In the genomic region with DNA sequence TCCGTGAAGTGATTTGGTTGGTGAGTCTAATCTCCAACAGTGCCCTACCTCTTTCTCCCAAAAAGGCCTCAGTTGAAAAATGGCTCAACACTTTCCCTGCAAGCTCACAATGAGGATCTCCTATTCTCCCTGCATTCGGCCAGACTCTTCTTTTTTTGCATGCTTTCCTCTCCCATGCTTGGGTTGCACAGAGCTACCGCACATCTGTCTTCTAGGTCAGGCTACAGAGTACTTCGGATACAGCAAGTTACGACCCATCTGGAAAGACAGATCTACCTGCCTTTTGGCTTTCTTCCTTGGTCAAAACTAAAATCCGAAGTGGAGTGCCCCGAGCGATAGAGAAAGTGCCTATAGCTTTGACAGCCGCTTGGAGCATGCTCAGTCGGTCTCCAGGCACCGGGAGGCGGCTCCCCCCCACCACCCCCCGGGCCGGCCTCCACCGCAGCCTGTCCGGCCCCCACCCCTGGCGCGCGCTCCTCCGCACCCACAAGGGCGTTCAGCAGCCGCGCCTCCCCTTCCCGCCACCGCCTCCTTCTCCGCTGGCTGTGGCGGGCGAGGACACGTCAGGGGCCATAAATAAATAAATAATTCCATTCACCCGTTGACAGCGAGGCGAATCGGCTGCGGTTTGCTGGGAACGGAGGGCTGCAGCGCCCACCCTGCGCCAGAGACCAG, we compare ENCODE assay signal across 8 cellular contexts. TPM values are rescaled to one million over a fixed set of nuclear protein-coding genes. Genes with fewer than 3 reads are reported as not detected.
DNase-seq lines count a peak whose midpoint lies in the region; ATAC-seq and TF ChIP-seq lines count a peak whose summit lies in the region.

A gene with protein sequence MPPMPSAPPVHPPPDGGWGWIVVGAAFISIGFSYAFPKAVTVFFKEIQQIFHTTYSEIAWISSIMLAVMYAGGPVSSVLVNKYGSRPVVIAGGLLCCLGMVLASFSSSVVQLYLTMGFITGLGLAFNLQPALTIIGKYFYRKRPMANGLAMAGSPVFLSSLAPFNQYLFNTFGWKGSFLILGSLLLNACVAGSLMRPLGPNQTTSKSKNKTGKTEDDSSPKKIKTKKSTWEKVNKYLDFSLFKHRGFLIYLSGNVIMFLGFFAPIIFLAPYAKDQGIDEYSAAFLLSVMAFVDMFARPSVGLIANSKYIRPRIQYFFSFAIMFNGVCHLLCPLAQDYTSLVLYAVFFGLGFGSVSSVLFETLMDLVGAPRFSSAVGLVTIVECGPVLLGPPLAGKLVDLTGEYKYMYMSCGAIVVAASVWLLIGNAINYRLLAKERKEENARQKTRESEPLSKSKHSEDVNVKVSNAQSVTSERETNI (plus strand): TSS at position 473 of the 675 bp plus-strand sequence. CDS start 108,773 bp downstream, outside the sequence.

- peak; percentile 70 for ATAC-seq in HG02759 (IDR thresholded peaks at IDR 0.05; ENCODE audit: unreplicated experiment)
- peak; percentile 52 to 65 (median 62) for ATAC-seq in T-cell (replicated peaks in 1 of 4)
- peak; percentile 87 to 95 (median 90) for ATAC-seq in heart right ventricle

- H3K27me3 Mint-ChIP-seq in T-cell (no peaks in the 10 kb centered on the region), type B pancreatic cell (peaks cover 8% of the 10 kb centered on the region)

- no peaks in the 10 kb centered on the region for H3K9me3 Mint-ChIP-seq in T-cell
- no peaks in the 10 kb centered on the region for H3K9me3 Mint-ChIP-seq in type B pancreatic cell

- H3K27ac ChIP-seq in adipose tissue (ENCODE audit: low read depth, low read length) = peak within 1 kb of the TSS; percentile 99
- peak within 1 kb of the TSS; percentile 94 to 99 (median 96) for H3K27ac ChIP-seq in heart right ventricle

- 1% methylated on average over 36 to 37 of the region's 37 CpGs for WGBS in adipose tissue, 3 donors
- 1% methylated on average over 37 of the region's 37 CpGs for WGBS in heart right ventricle, 2 donors

- POLR2A ChIA-PET in T-cell (lab: Charles Lee) = no interaction called here

- peak within 1 kb of the TSS; percentile 92 to 98 (median 95) for H3K4me3 Mint-ChIP-seq in T-cell
- peak within 1 kb of the TSS; percentile 91 for H3K4me3 Mint-ChIP-seq in type B pancreatic cell

- H3K36me3 ChIP-seq in heart right ventricle = no peaks in the 10 kb centered on the region

- DNase-seq in NCI-H1436 (lab: John Stamatoyannopoulos, UW) = peak; percentile 86
- DNase-seq in T-cell = peak; percentile 65 to 84 (median 76)
- DNase-seq in heart right ventricle = peak; percentile 89 to 91
- DNase-seq in posterior cingulate gyrus = peak; percentile 66 to 98 (median 86)
- peak; percentile 81 for DNase-seq in type B pancreatic cell (ENCODE audit: extremely low spot score, unreplicated experiment)

- H3K27me3 ChIP-seq in heart right ventricle = no peaks in the 10 kb centered on the region

- CTCF ChIA-PET in T-cell (lab: Charles Lee) = interaction anchor here (0.8 to 1.2 kb wide), 4 partner anchors 25 to 239 kb away, joined by 3 read pairs; no protein-coding TSS in a partner anchor

- intact Hi-C loops in heart right ventricle (cut with DNase I) (loop anchor here in 6 of 10 donors (5.0 to 10.0 kb wide), 6 partner anchors 67 to 209 kb away; no protein-coding TSS in a partner anchor), posterior cingulate gyrus (cut with DNase I) (loop anchor here (5.0 to 10.0 kb wide), 2 partner anchors 187 to 191 kb away; no protein-coding TSS in a partner anchor)

- H3K36me3 Mint-ChIP-seq in T-cell = peaks cover 4% of the 10 kb centered on the region
- peaks cover 3% of the 10 kb centered on the region for H3K36me3 Mint-ChIP-seq in type B pancreatic cell

- no peaks in the 10 kb centered on the region for H3K9me3 ChIP-seq in heart right ventricle

- peak within 1 kb of the TSS; percentile 95 to 97 for H3K27ac Mint-ChIP-seq in T-cell
- peak within 1 kb of the TSS; percentile 94 for H3K27ac Mint-ChIP-seq in type B pancreatic cell

- peak within 1 kb of the TSS; percentile 80 for H3K4me3 ChIP-seq in GM12875 (ENCODE audit: low read depth, low read length)
- peak within 1 kb of the TSS; percentile 62 to 86 (median 69) for H3K4me3 ChIP-seq in heart right ventricle

- H3K4me1 ChIP-seq in heart right ventricle = peaks cover 0 to 45% (median 29%) of the 10 kb centered on the region in 9 donors

- H3K4me1 Mint-ChIP-seq in T-cell (peaks cover 50 to 69% (median 55%) of the 10 kb centered on the region in 3 donors), type B pancreatic cell (ENCODE audit: unreplicated experiment) (peaks cover 19% of the 10 kb centered on the region)

- no peak for TF ChIP-seq CTCF in GM12875 (IDR thresholded peaks at IDR 0.05; ENCODE audit: borderline replicate concordance, insufficient read depth, low read depth, low read length)
- TF ChIP-seq CTCF in heart right ventricle (IDR thresholded peaks at IDR 0.05) = no peak
- TF ChIP-seq CTCF in type B pancreatic cell (conservative IDR thresholded peaks at IDR 0.05) = peak; percentile 32

RNA-seq across cellular contexts. Expression of the gene that starts here (rescaled TPM):
- total RNA-seq in T-cell (10 to 100 TPM; 43.3 to 54.6 (median 49.4) TPM), heart right ventricle (100 to 1,000 TPM in 9 of 10 donors, 10 to 100 TPM in 1; 96.3 to 246 (median 184) TPM), type B pancreatic cell (ENCODE audit: low replicate concordance) (11.5 and 12.9 TPM in 2 replicates)
- polyA plus RNA-seq in adipose tissue (10 to 100 TPM in 1 of 3 donors, 1 to 10 TPM in 2; 3.3 to 24.0 (median 6.1) TPM), heart right ventricle (10 to 100 TPM in 1 of 2 donors, 1 to 10 TPM in 1; 6.0 to 23.2 TPM)

Comparison
In these comparisons a context has a peak if more than half of its experiments do, and no peak if none do; other contexts are left out.
1. Peak in every context shown above with its lines: DNase-seq, ATAC-seq, H3K4me3 ChIP-seq and H3K27ac ChIP-seq.